In genomic region chr12:54160807-54161480, GRCh38 we compare ENCODE assay signal across 24 cellular contexts. TPM values are rescaled to one million over a fixed set of nuclear protein-coding genes. Genes with fewer than 3 reads are reported as not detected.
DNase-seq lines count a peak whose midpoint lies in the region; ATAC-seq, FAIRE-seq and TF ChIP-seq lines count a peak whose summit lies in the region.
"Had no signal": no experiment of that assay in that cellular context is flagged by ENCODE, and none has a peak within 500 bp of the region (broad histone marks: within the 10 kb centered on the region; RNA-seq: fewer than 3 reads in every experiment).

No MANE protein-coding gene starts in this region.

- FAIRE-seq in small intestine (lab: Jason Lieb, UNC), result no peak
- FAIRE-seq: colon, GM12891, GM19239 had no signal

- H3K27ac Mint-ChIP-seq in endothelial cell (ENCODE audit: unreplicated experiment), result no peak overlapping the region
- no peak overlapping the region for H3K27ac Mint-ChIP-seq in stimulated activated memory B cell treated with anti-CD40 and anti-IgM and Interleukin-4, amounts not matched to agents 10 μg/mL and 1 μg/mL and 100 μg/mL, for 72 hours
- H3K27ac Mint-ChIP-seq: CD8-positive, alpha-beta T cell; stimulated activated naive CD8-positive, alpha-beta T cell treated with anti-CD3 and anti-CD28 coated beads, Interleukin-15, Interleukin-2, amounts not matched to agents 100 ng/mL and 50 ng/mL, for 24 hours had no signal

- H3K9me3 Mint-ChIP-seq in endothelial cell (ENCODE audit: unreplicated experiment), result no peaks in the 10 kb centered on the region
- H3K9me3 Mint-ChIP-seq in stimulated activated memory B cell treated with anti-CD40 and anti-IgM and Interleukin-4, amounts not matched to agents 10 μg/mL and 1 μg/mL and 100 μg/mL, for 72 hours, result no peaks in the 10 kb centered on the region
- H3K9me3 Mint-ChIP-seq: CD8-positive, alpha-beta T cell; stimulated activated naive CD8-positive, alpha-beta T cell treated with anti-CD3 and anti-CD28 coated beads, Interleukin-15, Interleukin-2, amounts not matched to agents 100 ng/mL and 50 ng/mL, for 24 hours had no signal

- H3K9me3 ChIP-seq in HEK293 (ENCODE audit: control insufficient read depth, insufficient read depth, low read depth, low read length), result no peaks in the 10 kb centered on the region
- H3K9me3 ChIP-seq in small intestine (ENCODE audit: control insufficient read depth, low read depth), result no peaks in the 10 kb centered on the region
- H3K9me3 ChIP-seq: esophagus squamous epithelium, neutrophil, Peyer's patch, spleen, transverse colon had no signal

- H3K36me3 Mint-ChIP-seq in endothelial cell (ENCODE audit: low read depth, unreplicated experiment), result no peaks in the 10 kb centered on the region
- H3K36me3 Mint-ChIP-seq in stimulated activated memory B cell treated with anti-CD40 and anti-IgM and Interleukin-4, amounts not matched to agents 10 μg/mL and 1 μg/mL and 100 μg/mL, for 72 hours, result peaks cover 44% of the 10 kb centered on the region

- H3K27me3 ChIP-seq in small intestine (ENCODE audit: control insufficient read depth in 2 of 2, insufficient read depth in 2 of 2, low read length in 2 of 2), result no peaks in the 10 kb centered on the region
- H3K27me3 ChIP-seq: esophagus squamous epithelium, Peyer's patch had no signal

- H3K36me3 ChIP-seq in HEK293 (ENCODE audit: control insufficient read depth in 2 of 2, insufficient read depth in 1 of 2, low read length in 2 of 2) (no peaks in the 10 kb centered on the region), small intestine (ENCODE audit: control insufficient read depth in 2 of 2, insufficient read depth in 2 of 2, low read length in 2 of 2) (no peaks in the 10 kb centered on the region)
- H3K36me3 ChIP-seq: brain microvascular endothelial cell, neutrophil, Peyer's patch, transverse colon had no signal

- WGBS in small intestine, 3 donors, result 36 to 60% (median 46%) methylated on average over 19 of the region's 19 CpGs

- peak overlapping the region; percentile 74 for H3K4me3 Mint-ChIP-seq in endothelial cell (ENCODE audit: unreplicated experiment)
- H3K4me3 Mint-ChIP-seq in stimulated activated memory B cell treated with anti-CD40 and anti-IgM and Interleukin-4, amounts not matched to agents 10 μg/mL and 1 μg/mL and 100 μg/mL, for 72 hours, result no peak overlapping the region
- H3K4me3 Mint-ChIP-seq: CD8-positive, alpha-beta T cell; stimulated activated naive CD8-positive, alpha-beta T cell treated with anti-CD3 and anti-CD28 coated beads, Interleukin-15, Interleukin-2, amounts not matched to agents 100 ng/mL and 50 ng/mL, for 24 hours had no signal

- peak overlapping the region; percentile 78 for H3K27ac ChIP-seq in HEK293 (ENCODE audit: extremely low read depth, low read depth, low read length)
- no peak overlapping the region for H3K27ac ChIP-seq in small intestine (ENCODE audit: low read depth in 1 of 2, low read length in 1 of 2)
- H3K27ac ChIP-seq: brain microvascular endothelial cell, GM23248, neutrophil, Peyer's patch, spleen, transverse colon had no signal

- H3K4me1 Mint-ChIP-seq in endothelial cell (ENCODE audit: unreplicated experiment), result peaks cover 21% of the 10 kb centered on the region
- peaks cover 4% of the 10 kb centered on the region for H3K4me1 Mint-ChIP-seq in stimulated activated memory B cell treated with anti-CD40 and anti-IgM and Interleukin-4, amounts not matched to agents 10 μg/mL and 1 μg/mL and 100 μg/mL, for 72 hours

- H3K27me3 Mint-ChIP-seq in endothelial cell (ENCODE audit: unreplicated experiment), result peaks cover 20% of the 10 kb centered on the region
- H3K27me3 Mint-ChIP-seq in stimulated activated memory B cell treated with anti-CD40 and anti-IgM and Interleukin-4, amounts not matched to agents 10 μg/mL and 1 μg/mL and 100 μg/mL, for 72 hours, result peaks cover 8% of the 10 kb centered on the region
- H3K27me3 Mint-ChIP-seq: stimulated activated naive CD8-positive, alpha-beta T cell treated with anti-CD3 and anti-CD28 coated beads, Interleukin-15, Interleukin-2, amounts not matched to agents 100 ng/mL and 50 ng/mL, for 24 hours had no signal

- CTCF ChIA-PET in HEK293 (lab: Yijun Ruan, JAX), result interaction anchor here (0.6 to 1.0 kb wide), 2 partner anchors 9 to 356 kb away, joined by 3 read pairs; no protein-coding TSS in a partner anchor

- no peak for ATAC-seq in GM18861 (IDR thresholded peaks at IDR 0.05; ENCODE audit: unreplicated experiment)
- ATAC-seq in stimulated activated memory B cell treated with anti-CD40 and anti-IgM and Interleukin-4, amounts not matched to agents 10 μg/mL and 1 μg/mL and 100 μg/mL, for 72 hours, result no peak
- ATAC-seq in activated CD4-positive, CD25-positive, alpha-beta regulatory T cell treated with anti-CD3 and anti-CD28 coated beads, Interleukin-2, amount 50 U/mL, for 24 hours, result no peak
- ATAC-seq: CD8-positive, alpha-beta T cell had no signal

- DNase-seq in NCI-H510A (lab: John Stamatoyannopoulos, UW) (peak; percentile 71), endothelial cell (ENCODE audit: low spot score) (no peak), small intestine (peak; percentile 7)
- no peak for DNase-seq in stimulated activated CD4-positive, alpha-beta T cell treated with anti-CD3 and anti-CD28 coated beads, Interleukin-4, amount 100 ng/mL, for 1 hour
- DNase-seq: activated CD4-positive, alpha-beta T cell treated with anti-CD3 and anti-CD28 coated beads, Interleukin-2, amount 50 U/mL, for 4 hours; brain microvascular endothelial cell; CD8-positive, alpha-beta T cell; esophagus squamous epithelium; GM23248; kidney glomerular epithelial cell; NCI-H1105 treated with DMSO at 0.1 percent for 48 hours; Peyer's patch; spleen; stimulated activated CD4-positive, alpha-beta T cell treated with anti-CD3 and anti-CD28 coated beads, Interleukin-4, amount 100 ng/mL, for 24 hours; transverse colon had no signal

- H3K4me1 ChIP-seq in HEK293 (ENCODE audit: control insufficient read depth, insufficient read depth, low read length) (peaks cover 28% of the 10 kb centered on the region), small intestine (ENCODE audit: control insufficient read depth in 2 of 2, insufficient read depth in 1 of 2, low read depth in 1 of 2, low read length in 1 of 2) (no peaks in the 10 kb centered on the region)
- H3K4me1 ChIP-seq: spleen, transverse colon had no signal

- TF ChIP-seq CTCF in HEK293 (tag by site-specific recombination; IDR thresholded peaks at IDR 0.05) (no peak), endothelial cell (IDR thresholded peaks at IDR 0.05; ENCODE audit: unreplicated experiment) (no peak)

- POLR2A ChIA-PET in HEK293 (lab: Yijun Ruan, JAX), result interaction anchor here (0.7 kb wide), 1 partner anchor 26 kb away, joined by 5 read pairs; no protein-coding TSS in a partner anchor

- H3K4me3 ChIP-seq in HEK293 (ENCODE audit: low read depth, low read length) (no peak overlapping the region), small intestine (ENCODE audit: low read depth in 1 of 2, low read length in 2 of 2) (no peak overlapping the region)
- H3K4me3 ChIP-seq: esophagus squamous epithelium, GM23248, Peyer's patch, spleen, transverse colon had no signal

TF ChIP-seq in HEK293, 187 proteins besides CTCF, POLR2A, EP300 and RAD21 (continues in another document):
- TF ChIP-seq ZNF777 (tag by site-specific recombination; IDR thresholded peaks at IDR 0.05; ENCODE audit: borderline replicate concordance) (no peak), ZNF292 (tag by site-specific recombination; IDR thresholded peaks at IDR 0.05; ENCODE audit: borderline replicate concordance, low read depth) (no peak), ZNF580 (tag by site-specific recombination; IDR thresholded peaks at IDR 0.05) (0 out of 2 replicates have a peak, but pooled peaks have one; percentile 7), GLI4 (tag by site-specific recombination; IDR thresholded peaks at IDR 0.05) (no peak), ZNF510 (tag by site-specific recombination; IDR thresholded peaks at IDR 0.05; ENCODE audit: insufficient replicate concordance) (no peak), SP2 (tag by site-specific recombination; IDR thresholded peaks at IDR 0.05) (peak; percentile 47), INSM2 (tag by site-specific recombination; IDR thresholded peaks at IDR 0.05) (no peak), ZNF138 (tag by site-specific recombination; IDR thresholded peaks at IDR 0.05; ENCODE audit: borderline replicate concordance) (no peak), GLIS2 (tag by site-specific recombination; IDR thresholded peaks at IDR 0.05) (peak; percentile 59), ZFHX2 (tag by site-specific recombination; conservative IDR thresholded peaks at IDR 0.05) (peak; percentile 60), GFI1B (tag by site-specific recombination; IDR thresholded peaks at IDR 0.05) (0 out of 2 replicates have a peak, but pooled peaks have one; percentile 2), ZNF660 (tag by site-specific recombination; IDR thresholded peaks at IDR 0.05) (no peak), GLIS1 (tag by site-specific recombination; IDR thresholded peaks at IDR 0.05) (peak; percentile 80)

RNA-seq across cellular contexts. Expression of gene SMUG1, which starts 27.8 kb away (rescaled TPM):
- total RNA-seq in endothelial cell (ENCODE audit: unreplicated experiment), result 24.2 TPM
- polyA plus RNA-seq in small intestine, result 10 to 100 TPM; 25.9 to 83.9 (median 53.5) TPM

Comparison
In these comparisons a context has a peak if more than half of its experiments do, and no peak if none do; other contexts are left out.
1. DNase-seq: peak in NCI-H510A (single experiment) and small intestine (single experiment); none in endothelial cell (single experiment) and stimulated activated CD4-positive, alpha-beta T cell treated with anti-CD3 and anti-CD28 coated beads, Interleukin-4, amount 100 ng/mL, for 1 hour (single experiment).